Comparison of ENCODE assay signal across 8 cellular contexts in the genomic region with DNA sequence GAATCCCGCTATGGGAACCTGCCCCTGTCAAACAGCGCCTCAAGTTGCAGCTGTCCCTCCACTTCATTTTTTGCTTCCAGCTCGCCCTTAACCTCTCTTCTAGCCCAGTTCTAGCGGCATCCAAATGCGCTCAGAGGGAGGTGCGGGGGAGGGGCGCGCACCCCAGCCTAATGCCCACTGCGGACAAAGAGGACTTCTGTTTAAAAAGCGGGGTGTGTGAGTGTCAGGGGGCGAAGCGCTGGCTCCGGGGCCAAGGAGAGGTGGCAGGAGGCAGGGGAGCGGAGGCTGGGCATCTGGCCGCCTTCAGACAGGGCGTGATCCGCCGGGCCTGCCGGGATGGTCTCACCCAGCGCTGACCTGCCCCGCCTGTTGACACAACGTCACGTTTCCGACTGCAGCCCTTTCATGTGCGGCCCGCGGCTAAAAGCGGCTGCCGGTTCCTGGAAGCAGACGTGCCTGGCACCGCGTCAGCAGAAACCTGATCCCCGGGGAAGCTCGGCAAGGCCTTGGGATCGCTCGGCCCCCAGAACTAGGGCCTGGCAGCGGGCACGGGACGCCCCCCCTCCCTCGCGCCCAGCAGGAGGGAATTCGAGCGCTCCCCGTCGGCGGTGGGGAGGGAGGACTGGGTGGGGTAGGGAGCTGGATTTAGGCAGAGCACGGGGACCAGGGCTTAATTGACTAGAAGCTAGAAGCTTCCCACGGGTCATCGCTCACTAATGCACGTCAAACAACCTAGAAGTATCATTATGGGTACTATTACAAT. TPM values are rescaled to one million over a fixed set of nuclear protein-coding genes. Genes with fewer than 3 reads are reported as not detected.
DNase-seq lines count a peak whose midpoint lies in the region; ATAC-seq and TF ChIP-seq lines count a peak whose summit lies in the region.

No MANE protein-coding gene starts in this region.

- peak overlapping the region; percentile 82 for H3K4me3 Mint-ChIP-seq in activated T-helper 2 cell treated with anti-CD3 and anti-CD28 coated beads, Interferon-gamma antibody, Interleukin-2, Interleukin-4, amounts not matched to agents 10 μg/mL and 5 μg/mL and 100 μg/mL, durations not matched to agents 14 hours and 24 hours and 36 hours (ENCODE audit: low read depth)
- peak overlapping the region; percentile 87 for H3K4me3 Mint-ChIP-seq in natural killer cell
- H3K4me3 Mint-ChIP-seq in stimulated activated naive CD8-positive, alpha-beta T cell treated with anti-CD3 and anti-CD28 coated beads, Interleukin-15, Interleukin-2, amounts not matched to agents 100 ng/mL and 50 ng/mL, for 24 hours = peak overlapping the region; percentile 81

- no peaks in the 10 kb centered on the region for H3K27me3 Mint-ChIP-seq in activated T-helper 2 cell treated with anti-CD3 and anti-CD28 coated beads, Interferon-gamma antibody, Interleukin-2, Interleukin-4, amounts not matched to agents 10 μg/mL and 5 μg/mL and 100 μg/mL, durations not matched to agents 14 hours and 24 hours and 36 hours (ENCODE audit: low read depth)
- no peaks in the 10 kb centered on the region for H3K27me3 Mint-ChIP-seq in natural killer cell (ENCODE audit: low read depth in 2 of 2)
- no peaks in the 10 kb centered on the region for H3K27me3 Mint-ChIP-seq in stimulated activated naive CD8-positive, alpha-beta T cell treated with anti-CD3 and anti-CD28 coated beads, Interleukin-15, Interleukin-2, amounts not matched to agents 100 ng/mL and 50 ng/mL, for 24 hours

- CTCF ChIA-PET in PC-9 (lab: Charles Lee) = interaction anchor here (0.6 to 1.8 kb wide), 2 partner anchors 10 to 275 kb away, joined by 3 to 7 read pairs; no protein-coding TSS in a partner anchor

- peaks cover 3% of the 10 kb centered on the region for H3K36me3 ChIP-seq in HUES48 (ENCODE audit: control insufficient read depth, insufficient read depth, low read length)
- 0 out of 2 replicates have a peak, but pooled peaks cover 7% of the 10 kb centered on the region for H3K36me3 ChIP-seq in PC-9 (ENCODE audit: low read depth)

- DNase-seq in DMS114 treated with DMSO at 0.1 percent for 48 hours (lab: John Stamatoyannopoulos, UW; ENCODE audit: unreplicated experiment) (peak; percentile 34), PC-9 (peak; percentile 86 to 98), fibroblast of mammary gland (ENCODE audit: low read depth) (peak; percentile 97), natural killer cell (peak; percentile 79)
- peak; percentile 75 for DNase-seq in activated T-helper 2 cell treated with anti-CD3 and anti-CD28 coated beads, Interferon-gamma antibody, Interleukin-2, Interleukin-4, amounts not matched to agents 10 μg/mL and 5 μg/mL and 100 μg/mL, durations not matched to agents 14 hours and 24 hours and 36 hours (ENCODE audit: low spot score)

- H3K4me3 ChIP-seq in HUES48 (ENCODE audit: low read depth, low read length) = peak overlapping the region; percentile 63
- peak overlapping the region; percentile 52; the same call in 1 of the 2 replicates for H3K4me3 ChIP-seq in PC-9
- H3K4me3 ChIP-seq in fibroblast of mammary gland (ENCODE audit: control insufficient read depth, low read depth, low read length) = peak overlapping the region; percentile 41

- H3K4me1 ChIP-seq in HUES48 (ENCODE audit: control insufficient read depth, insufficient read depth, low read length) (peaks cover 8% of the 10 kb centered on the region; the same call in 1 of the 2 replicates), PC-9 (replicated peaks; ENCODE audit: insufficient read depth) (peaks cover 48% of the 10 kb centered on the region)

- H3K27me3 ChIP-seq in HUES48 (ENCODE audit: control insufficient read depth, insufficient read depth, low read length) (peaks cover 22% of the 10 kb centered on the region), PC-9 (ENCODE audit: insufficient read depth, low read depth) (no peaks in the 10 kb centered on the region)

- peaks cover 26% of the 10 kb centered on the region for H3K79me2 ChIP-seq in PC-9 (ENCODE audit: low read depth)

- POLR2A ChIA-PET in PC-9 (lab: Charles Lee; ENCODE audit: unreplicated experiment) = interaction anchor here (0.5 to 1.9 kb wide), 4 partner anchors 11 to 237 kb away, joined by 3 to 9 read pairs (median 5); no protein-coding TSS in a partner anchor

- ATAC-seq in GM21423 (IDR thresholded peaks at IDR 0.05; ENCODE audit: unreplicated experiment) (peak; percentile 51), natural killer cell (peak; percentile 69 to 88 (median 71))

- H3K4me2 ChIP-seq in PC-9 = peak overlapping the region; percentile 77

- no TSS peak for BruUV-seq in PC-9 (replicated peaks; lab: Mats Ljungman, UMichigan)

- no peaks in the 10 kb centered on the region for H3K9me3 Mint-ChIP-seq in activated T-helper 2 cell treated with anti-CD3 and anti-CD28 coated beads, Interferon-gamma antibody, Interleukin-2, Interleukin-4, amounts not matched to agents 10 μg/mL and 5 μg/mL and 100 μg/mL, durations not matched to agents 14 hours and 24 hours and 36 hours
- no peaks in the 10 kb centered on the region for H3K9me3 Mint-ChIP-seq in natural killer cell
- no peaks in the 10 kb centered on the region for H3K9me3 Mint-ChIP-seq in stimulated activated naive CD8-positive, alpha-beta T cell treated with anti-CD3 and anti-CD28 coated beads, Interleukin-15, Interleukin-2, amounts not matched to agents 100 ng/mL and 50 ng/mL, for 24 hours

- peaks cover 46% of the 10 kb centered on the region for H3K36me3 Mint-ChIP-seq in activated T-helper 2 cell treated with anti-CD3 and anti-CD28 coated beads, Interferon-gamma antibody, Interleukin-2, Interleukin-4, amounts not matched to agents 10 μg/mL and 5 μg/mL and 100 μg/mL, durations not matched to agents 14 hours and 24 hours and 36 hours (ENCODE audit: low read depth)
- peaks cover 20% of the 10 kb centered on the region for H3K36me3 Mint-ChIP-seq in natural killer cell
- H3K36me3 Mint-ChIP-seq in stimulated activated naive CD8-positive, alpha-beta T cell treated with anti-CD3 and anti-CD28 coated beads, Interleukin-15, Interleukin-2, amounts not matched to agents 100 ng/mL and 50 ng/mL, for 24 hours (ENCODE audit: low read depth) = peaks cover 44% of the 10 kb centered on the region

- intact Hi-C loops in PC-9 (cut with micrococcal nuclease; ENCODE audit: unreplicated experiment) (loop anchor here (1.0 kb wide), 4 partner anchors 8 to 37 kb away; no protein-coding TSS in a partner anchor), natural killer cell (cut with micrococcal nuclease) (loop anchor here (10.0 kb wide), 1 partner anchor 632 kb away; no protein-coding TSS in a partner anchor)
- intact Hi-C loops in activated T-helper 2 cell treated with anti-CD3 and anti-CD28 coated beads, Interferon-gamma antibody, Interleukin-2, Interleukin-4, amounts not matched to agents 10 μg/mL and 5 μg/mL and 100 μg/mL, durations not matched to agents 14 hours and 24 hours and 36 hours (cut with micrococcal nuclease) = loop anchor here (1.0 kb wide), 6 partner anchors 16 to 72 kb away; no protein-coding TSS in a partner anchor

- no peak for TF ChIP-seq CTCF in PC-9 (conservative IDR thresholded peaks at IDR 0.05)
- no peak for TF ChIP-seq CTCF in fibroblast of mammary gland (conservative IDR thresholded peaks at IDR 0.05; ENCODE audit: control insufficient read depth, insufficient read depth, low read depth, low read length)
- TF ChIP-seq CTCF in natural killer cell (IDR thresholded peaks at IDR 0.05) = no peak

- H3K9me3 ChIP-seq in HUES48 (ENCODE audit: control insufficient read depth, insufficient read depth, low read length) = no peaks in the 10 kb centered on the region
- no peaks in the 10 kb centered on the region for H3K9me3 ChIP-seq in PC-9 (ENCODE audit: insufficient read depth, low read depth)

- H3K4me1 Mint-ChIP-seq in activated T-helper 2 cell treated with anti-CD3 and anti-CD28 coated beads, Interferon-gamma antibody, Interleukin-2, Interleukin-4, amounts not matched to agents 10 μg/mL and 5 μg/mL and 100 μg/mL, durations not matched to agents 14 hours and 24 hours and 36 hours (ENCODE audit: low read depth) = peaks cover 53% of the 10 kb centered on the region
- peaks cover 53 to 61% of the 10 kb centered on the region in 2 donors for H3K4me1 Mint-ChIP-seq in natural killer cell
- H3K4me1 Mint-ChIP-seq in stimulated activated naive CD8-positive, alpha-beta T cell treated with anti-CD3 and anti-CD28 coated beads, Interleukin-15, Interleukin-2, amounts not matched to agents 100 ng/mL and 50 ng/mL, for 24 hours (ENCODE audit: low read depth) = peaks cover 78% of the 10 kb centered on the region

- H2AFZ ChIP-seq in PC-9 = no peak overlapping the region

- H3K27ac ChIP-seq in HUES48 (ENCODE audit: low read depth, low read length) = peak overlapping the region; percentile 73
- H3K27ac ChIP-seq in PC-9 = peak overlapping the region; percentile 89

- H3K27ac Mint-ChIP-seq in activated T-helper 2 cell treated with anti-CD3 and anti-CD28 coated beads, Interferon-gamma antibody, Interleukin-2, Interleukin-4, amounts not matched to agents 10 μg/mL and 5 μg/mL and 100 μg/mL, durations not matched to agents 14 hours and 24 hours and 36 hours = peak overlapping the region; percentile 85
- peak overlapping the region; percentile 98 to 100 for H3K27ac Mint-ChIP-seq in natural killer cell
- H3K27ac Mint-ChIP-seq in stimulated activated naive CD8-positive, alpha-beta T cell treated with anti-CD3 and anti-CD28 coated beads, Interleukin-15, Interleukin-2, amounts not matched to agents 100 ng/mL and 50 ng/mL, for 24 hours = peak overlapping the region; percentile 90

- H3K9ac ChIP-seq in HUES48 (ENCODE audit: low read depth, low read length) = no peak overlapping the region

- H3F3A ChIP-seq in PC-9 (ENCODE audit: insufficient read depth, low read depth) = peaks cover 28% of the 10 kb centered on the region

- no peaks in the 10 kb centered on the region for H3K9me2 ChIP-seq in PC-9 (ENCODE audit: insufficient read depth)

- H4K20me1 ChIP-seq in PC-9 (ENCODE audit: insufficient read depth) = 0 out of 2 replicates have a peak, but pooled peaks cover 3% of the 10 kb centered on the region

RNA-seq across cellular contexts. Expression of gene BHLHE40, which starts 7.6 kb away (rescaled TPM):
- total RNA-seq in PC-9 (2021) = 45.5 and 51.2 TPM in 2 replicates
- 421 and 425 TPM in 2 replicates for total RNA-seq in activated T-helper 2 cell treated with anti-CD3 and anti-CD28 coated beads, Interferon-gamma antibody, Interleukin-2, Interleukin-4, amounts not matched to agents 10 μg/mL and 5 μg/mL and 100 μg/mL, durations not matched to agents 14 hours and 24 hours and 36 hours
- total RNA-seq in natural killer cell = 100 to 1,000 TPM; 512 to 725 (median 719) TPM

Comparison
In these comparisons a context has a peak if more than half of its experiments do, and no peak if none do; other contexts are left out.
1. Peak in every context shown above with its lines: DNase-seq, ATAC-seq, H3K4me3 ChIP-seq and H3K27ac ChIP-seq.
2. DNase-seq: peak in every context shown above with its lines; median percentile 97 in fibroblast of mammary gland; 92 in PC-9; 79 in natural killer cell; 75 in activated T-helper 2 cell treated with anti-CD3 and anti-CD28 coated beads, Interferon-gamma antibody, Interleukin-2, Interleukin-4, amounts not matched to agents 10 μg/mL and 5 μg/mL and 100 μg/mL, durations not matched to agents 14 hours and 24 hours and 36 hours; 34 in DMS114 treated with DMSO at 0.1 percent for 48 hours.